ENCODE assay signal across 8 cellular contexts in genomic region chr21:25734654-25735220, GRCh38. TPM values are rescaled to one million over a fixed set of nuclear protein-coding genes. Genes with fewer than 3 reads are reported as not detected.
A peak's percentile ranks its signal among the peaks of the same experiment; 100 is the strongest.
DNase-seq lines count a peak whose midpoint lies in the region; ATAC-seq and TF ChIP-seq lines count a peak whose summit lies in the region.

Gene ATP5PF, minus strand, starts transcription at chr21:25734904. Its CDS starts 5,110 bp downstream, at chr21:25729794.
Gene GABPA, plus strand, starts transcription at chr21:25734972. Its CDS starts 6,627 bp downstream, at chr21:25741599.

- H3K4me1 Mint-ChIP-seq in activated CD4-positive, alpha-beta T cell treated with anti-CD3 and anti-CD28 coated beads for 36 hours: peaks cover 51% of the 10 kb centered on the region

- H3K4me3 Mint-ChIP-seq in activated CD4-positive, alpha-beta T cell treated with anti-CD3 and anti-CD28 coated beads for 36 hours: peak within 1 kb of the TSS; percentile 98

- no peaks in the 10 kb centered on the region for H3K27me3 Mint-ChIP-seq in activated CD4-positive, alpha-beta T cell treated with anti-CD3 and anti-CD28 coated beads for 36 hours

- no peak for TF ChIP-seq CTCF in choroid plexus epithelial cell (conservative IDR thresholded peaks at IDR 0.05; ENCODE audit: low read depth, low read length)

- intact Hi-C loops in activated CD4-positive, alpha-beta T cell treated with anti-CD3 and anti-CD28 coated beads for 36 hours (cut with DNase I, micrococcal nuclease): loop anchor here (1.0 to 10.0 kb wide), 10 partner anchors 66 to 436 kb away; partner anchors contain the start of genes JAM2 (in 2 of the 2), MRPL39 (in 2 of the 2) and APP (in 1 of the 2)

- DNase-seq in Ammon's horn (ENCODE audit: low spot score): peak; percentile 98
- DNase-seq in GM19238 (ENCODE audit: insufficient read length, low spot score): peak; percentile 66
- peak; percentile 99 for DNase-seq in NCI-H524 (lab: John Stamatoyannopoulos, UW)
- DNase-seq in activated CD4-positive, alpha-beta T cell treated with anti-CD3 and anti-CD28 coated beads for 36 hours: peak; percentile 99
- DNase-seq in choroid plexus epithelial cell (ENCODE audit: low read depth): peak; percentile 100
- DNase-seq in kidney glomerular epithelial cell (lab: John Stamatoyannopoulos, UW): peak; percentile 95
- peak; percentile 92 to 98 for DNase-seq in stimulated activated CD4-positive, alpha-beta T cell treated with anti-CD3 and anti-CD28 coated beads, Interleukin-1b, Interleukin-23, amount 100 ng/mL, for 1 hour (ENCODE audit: low read depth in 2 of 2)

- peak; percentile 88 for ATAC-seq in HG03442 (IDR thresholded peaks at IDR 0.05; ENCODE audit: unreplicated experiment)
- ATAC-seq in activated CD4-positive, alpha-beta T cell treated with anti-CD3 and anti-CD28 coated beads for 36 hours: peak; percentile 94

- no peaks in the 10 kb centered on the region for H3K9me3 Mint-ChIP-seq in activated CD4-positive, alpha-beta T cell treated with anti-CD3 and anti-CD28 coated beads for 36 hours (ENCODE audit: low read depth)

- peaks cover 16% of the 10 kb centered on the region for H3K36me3 Mint-ChIP-seq in activated CD4-positive, alpha-beta T cell treated with anti-CD3 and anti-CD28 coated beads for 36 hours (ENCODE audit: low read depth)

- POLR2A ChIA-PET in activated CD4-positive, alpha-beta T cell treated with anti-CD3 and anti-CD28 coated beads for 36 hours (lab: Charles Lee): interaction anchor here (0.6 to 0.9 kb wide), 4 partner anchors 9 to 147 kb away, joined by 3 to 8 read pairs (median 3); no protein-coding TSS in a partner anchor

- CTCF ChIA-PET in activated CD4-positive, alpha-beta T cell treated with anti-CD3 and anti-CD28 coated beads for 36 hours (lab: Charles Lee): interaction anchor here (0.6 to 2.2 kb wide), 9 partner anchors 10 to 126 kb away, joined by 3 to 8 read pairs (median 3); no protein-coding TSS in a partner anchor

- peak within 1 kb of the TSS; percentile 90 for H3K4me3 ChIP-seq in choroid plexus epithelial cell (ENCODE audit: low read depth, low read length)

- H3K27ac Mint-ChIP-seq in activated CD4-positive, alpha-beta T cell treated with anti-CD3 and anti-CD28 coated beads for 36 hours: peak within 1 kb of the TSS; percentile 100

RNA-seq across cellular contexts. Expression of gene ATP5PF, which starts in this region (rescaled TPM):
- 100 to 1,000 TPM; 154 to 165 TPM for total RNA-seq in activated CD4-positive, alpha-beta T cell treated with anti-CD3 and anti-CD28 coated beads for 36 hours

RNA-seq across cellular contexts. Expression of gene GABPA, which starts in this region (rescaled TPM):
- 10 to 100 TPM; 18.7 to 25.3 TPM for total RNA-seq in activated CD4-positive, alpha-beta T cell treated with anti-CD3 and anti-CD28 coated beads for 36 hours

Comparison
In these comparisons a context has a peak if more than half of its experiments do, and no peak if none do; other contexts are left out.
1. Peak in every context shown above with its lines: DNase-seq, ATAC-seq and H3K4me3 ChIP-seq.